8 cellular contexts compared by ENCODE assay signal in genomic region chr15:58410353-58410752, GRCh38. TPM values are rescaled to one million over a fixed set of nuclear protein-coding genes. Genes with fewer than 3 reads are reported as not detected.
A peak's percentile ranks its signal among the peaks of the same experiment; 100 is the strongest.
DNase-seq lines count a peak whose midpoint lies in the region; ATAC-seq and TF ChIP-seq lines count a peak whose summit lies in the region.

No MANE protein-coding gene starts in this region.

- POLR2A ChIA-PET in SK-N-SH (lab: Yijun Ruan, JAX) = no interaction called here

- DNase-seq in activated naive CD4-positive, alpha-beta T cell treated with Interleukin-2 at 50 U/mL for 16 hours = peak; percentile 10
- no peak for DNase-seq in activated naive CD4-positive, alpha-beta T cell (lab: John Stamatoyannopoulos, UW)
- DNase-seq in medulla oblongata (ENCODE audit: extremely low spot score) (peak; percentile 50), upper lobe of left lung (no peak), SK-N-SH (no peak), NCI-H1694 treated with DMSO at 0.1 percent for 48 hours (lab: John Stamatoyannopoulos, UW) (no peak), COLO829 (ENCODE audit: low spot score) (no peak)

- H3K4me1 ChIP-seq in upper lobe of left lung (peaks cover 0 to 5% (median 0%) of the 10 kb centered on the region in 4 donors), SK-N-SH (ENCODE audit: control insufficient read depth in 1 of 2, insufficient read depth in 2 of 2, low read depth in 1 of 2, low read length in 1 of 2) (no peaks in the 10 kb centered on the region)

- H2AFZ ChIP-seq in SK-N-SH (ENCODE audit: low read depth) = no peak overlapping the region

- H3K4me3 Mint-ChIP-seq in activated T-helper 17 cell treated with anti-CD3 and anti-CD28 coated beads, Interleukin-2, amount 50 U/mL, for 72 hours = peak overlapping the region; percentile 78

- TF ChIP-seq CTCF in upper lobe of left lung (IDR thresholded peaks at IDR 0.05) (no peak), SK-N-SH (IDR thresholded peaks at IDR 0.05) (no peak)

- peak overlapping the region; percentile 84 for H3K27ac Mint-ChIP-seq in activated T-helper 17 cell treated with anti-CD3 and anti-CD28 coated beads, Interleukin-2, amount 50 U/mL, for 72 hours

- H3K36me3 Mint-ChIP-seq in activated T-helper 17 cell treated with anti-CD3 and anti-CD28 coated beads, Interleukin-2, amount 50 U/mL, for 72 hours (ENCODE audit: low read depth) = no peaks in the 10 kb centered on the region

- no peak for TF ChIP-seq POLR2A in upper lobe of left lung (IDR thresholded peaks at IDR 0.05)

- H3K36me3 ChIP-seq in upper lobe of left lung (no peaks in the 10 kb centered on the region), SK-N-SH (replicated peaks in 1 of 2; ENCODE audit: control insufficient read depth in 1 of 2, insufficient read depth in 2 of 2, low read length in 1 of 2) (no peaks in the 10 kb centered on the region)

- H3K27me3 Mint-ChIP-seq in activated T-helper 17 cell treated with anti-CD3 and anti-CD28 coated beads, Interleukin-2, amount 50 U/mL, for 72 hours = no peaks in the 10 kb centered on the region

- H3K4me2 ChIP-seq in SK-N-SH = no peak overlapping the region

- no peaks in the 10 kb centered on the region for H3F3A ChIP-seq in SK-N-SH (replicated peaks; ENCODE audit: insufficient read depth)

- H3K27ac ChIP-seq in upper lobe of left lung (no peak overlapping the region), SK-N-SH (ENCODE audit: low read depth in 2 of 2, low read length in 1 of 2) (no peak overlapping the region)

- H3K79me2 ChIP-seq in SK-N-SH (ENCODE audit: insufficient read depth) = no peaks in the 10 kb centered on the region

- no peaks in the 10 kb centered on the region for H4K20me1 ChIP-seq in SK-N-SH (ENCODE audit: insufficient read depth)

- 63 to 69% methylated on average over 4 of the region's 4 CpGs for WGBS in upper lobe of left lung, 2 donors
- 81% methylated on average over 4 of the region's 4 CpGs for WGBS in SK-N-SH (ENCODE audit: low lambda C conversion rate)

- peaks cover 4% of the 10 kb centered on the region for H3K4me1 Mint-ChIP-seq in activated T-helper 17 cell treated with anti-CD3 and anti-CD28 coated beads, Interleukin-2, amount 50 U/mL, for 72 hours

- peak overlapping the region in 3 of 4 donors; percentile 6 to 29 (median 11) for H3K4me3 ChIP-seq in upper lobe of left lung
- H3K4me3 ChIP-seq in SK-N-SH (ENCODE audit: low read depth in 2 of 2, low read length in 1 of 2) = no peak overlapping the region

- H3K9ac ChIP-seq in SK-N-SH = no peak overlapping the region

- H3K9me2 ChIP-seq in SK-N-SH = no peaks in the 10 kb centered on the region

- no peaks in the 10 kb centered on the region for H3K9me3 ChIP-seq in upper lobe of left lung
- H3K9me3 ChIP-seq in SK-N-SH = no peaks in the 10 kb centered on the region

- peak; percentile 55 for ATAC-seq in activated T-helper 17 cell treated with anti-CD3 and anti-CD28 coated beads, Interleukin-2, amount 50 U/mL, for 72 hours (replicated peaks)
- peak in 1 of 2 donors; percentile 38 for ATAC-seq in upper lobe of left lung (ENCODE audit: low FRiP score in 2 of 2)

- no peaks in the 10 kb centered on the region for H3K9me3 Mint-ChIP-seq in activated T-helper 17 cell treated with anti-CD3 and anti-CD28 coated beads, Interleukin-2, amount 50 U/mL, for 72 hours

- no peak for TF ChIP-seq RAD21 in SK-N-SH (IDR thresholded peaks at IDR 0.05; ENCODE audit: low read length)

- CTCF ChIA-PET in SK-N-SH (lab: Yijun Ruan, JAX) = no interaction called here

- no peak for TF ChIP-seq EP300 in upper lobe of left lung (IDR thresholded peaks at IDR 0.05)
- TF ChIP-seq EP300 in SK-N-SH (IDR thresholded peaks at IDR 0.05; ENCODE audit: borderline replicate concordance in 1 of 2, low read depth in 1 of 2, low read length in 1 of 2) = no peak

- H3K27me3 ChIP-seq in upper lobe of left lung (no peaks in the 10 kb centered on the region), SK-N-SH (ENCODE audit: insufficient read depth) (no peaks in the 10 kb centered on the region)

TF ChIP-seq in SK-N-SH, 30 proteins besides CTCF, POLR2A, EP300 and RAD21:
- TF ChIP-seq MEF2A (IDR thresholded peaks at IDR 0.05; ENCODE audit: borderline replicate concordance, low read depth) (no peak), REST (IDR thresholded peaks at IDR 0.05; ENCODE audit: low read depth, low read length) (no peak), NFIC (IDR thresholded peaks at IDR 0.05; ENCODE audit: borderline replicate concordance) (no peak), TCF12 (IDR thresholded peaks at IDR 0.05) (no peak), NRF1 (IDR thresholded peaks at IDR 0.05; ENCODE audit: low read depth, low read length) (no peak), FOSL2 (IDR thresholded peaks at IDR 0.05; ENCODE audit: borderline replicate concordance, low read depth) (no peak), YY1 (IDR thresholded peaks at IDR 0.05; ENCODE audit: low read depth) (no peak), GABPA (IDR thresholded peaks at IDR 0.05; ENCODE audit: low read depth) (no peak)

RNA-seq across cellular contexts. Expression of gene LIPC, which starts 21.4 kb away (rescaled TPM):
- total RNA-seq in activated T-helper 17 cell treated with anti-CD3 and anti-CD28 coated beads, Interleukin-2, amount 50 U/mL, for 72 hours = under 1 TPM; 0.17 to 0.26 TPM
- total RNA-seq in upper lobe of left lung = under 1 TPM in 4 of 6 donors, not detected in 2; 0.40 to 0.89 (median 0.75) TPM
- polyA plus RNA-seq in SK-N-SH (2012; rRNA removed) = not detected in 2 replicates
- polyA plus RNA-seq in SK-N-SH (2012; cell fraction: cytosol; rRNA removed) = not detected in 2 replicates
- polyA plus RNA-seq in SK-N-SH (2012; cell fraction: nucleus; rRNA removed) = not detected in 2 replicates

Comparison
In these comparisons a context has a peak if more than half of its experiments do, and no peak if none do; other contexts are left out.
1. DNase-seq: peak in activated naive CD4-positive, alpha-beta T cell treated with Interleukin-2 at 50 U/mL for 16 hours (single experiment) and medulla oblongata (single experiment); none in activated naive CD4-positive, alpha-beta T cell (0 of 4), upper lobe of left lung (0 of 2), SK-N-SH (single experiment), NCI-H1694 treated with DMSO at 0.1 percent for 48 hours (single experiment) and COLO829 (single experiment).
2. H3K4me3 ChIP-seq: peak in upper lobe of left lung (3 of 4); none in SK-N-SH (0 of 2).